ENCODE assay signal across 21 cellular contexts in genomic region chr6:144749263-144749662, GRCh38.
DNase-seq lines count a peak whose midpoint lies in the region; ATAC-seq, FAIRE-seq and TF ChIP-seq lines count a peak whose summit lies in the region.
"Had no signal": no experiment of that assay in that cellular context is flagged by ENCODE, and none has a peak within 500 bp of the region (broad histone marks: within the 10 kb centered on the region; RNA-seq: fewer than 3 reads in every experiment).

No MANE protein-coding gene starts in this region.

- POLR2A ChIA-PET in GM10248 (lab: Yijun Ruan, JAX), result no interaction called here

- no peak for FAIRE-seq in small intestine (lab: Jason Lieb, UNC)

- CTCF ChIA-PET in GM10248 (lab: Yijun Ruan, JAX), result interaction anchor here (0.7 to 1.5 kb wide), 2 partner anchors 26 to 164 kb away, joined by 3 to 5 read pairs; no protein-coding TSS in a partner anchor

- H3K27me3 ChIP-seq in small intestine (ENCODE audit: control insufficient read depth in 2 of 2, insufficient read depth in 2 of 2, low read length in 2 of 2) (no peaks in the 10 kb centered on the region), foreskin keratinocyte (no peaks in the 10 kb centered on the region)

- H3K27ac ChIP-seq in small intestine (ENCODE audit: low read depth in 1 of 2, low read length in 1 of 2) (no peak overlapping the region), foreskin keratinocyte (no peak overlapping the region)
- H3K27ac ChIP-seq: left ventricle myocardium inferior, prostate gland had no signal

- H3K4me1 ChIP-seq in small intestine (ENCODE audit: control insufficient read depth in 2 of 2, insufficient read depth in 1 of 2, low read depth in 1 of 2, low read length in 1 of 2), result peaks cover 0 to 3% of the 10 kb centered on the region in 2 donors
- H3K4me1 ChIP-seq in foreskin keratinocyte, result no peaks in the 10 kb centered on the region
- H3K4me1 ChIP-seq: left ventricle myocardium inferior, prostate gland had no signal

- DNase-seq in NCI-H1105 treated with DMSO at 0.1 percent for 48 hours (lab: John Stamatoyannopoulos, UW), result peak; percentile 99
- DNase-seq in NCI-H2029 treated with DMSO at 0.1 percent for 48 hours (lab: John Stamatoyannopoulos, UW), result peak; percentile 12
- DNase-seq in NCI-H69 (lab: John Stamatoyannopoulos, UW), result peak; percentile 97
- DNase-seq in small intestine, result peak; percentile 25
- no peak for DNase-seq in GM10248 (ENCODE audit: extremely low spot score)
- no peak for DNase-seq in ecto neural progenitor cell (ENCODE audit: low spot score)
- DNase-seq in foreskin keratinocyte, result no peak
- DNase-seq: activated CD4-positive, alpha-beta T cell treated with anti-CD3 and anti-CD28 coated beads, Interleukin-2, amount 50 U/mL, for 4 hours; activated CD4-positive, CD25-positive, alpha-beta regulatory T cell; activated naive CD4-positive, alpha-beta T cell treated with anti-CD3 and anti-CD28 coated beads, Interleukin-2, amount 10 ng/mL, durations not matched to agents 7 days and 5 days; amniotic stem cell; CD4-positive, CD25-positive, alpha-beta regulatory T cell; left ventricle myocardium inferior; NCI-H1694 treated with DMSO at 0.1 percent for 48 hours; NCI-H526; RPMI8226; stimulated activated CD4-positive, alpha-beta T cell treated with anti-CD3 and anti-CD28 coated beads, Interleukin-4, amount 100 ng/mL, for 24 hours had no signal

- H3K36me3 ChIP-seq in small intestine (ENCODE audit: control insufficient read depth in 2 of 2, insufficient read depth in 2 of 2, low read length in 2 of 2), result no peaks in the 10 kb centered on the region
- H3K36me3 ChIP-seq: prostate gland had no signal

- H3K9me3 ChIP-seq in small intestine (ENCODE audit: control insufficient read depth, low read depth), result no peaks in the 10 kb centered on the region
- H3K9me3 ChIP-seq: HAP-1, left ventricle myocardium inferior, prostate gland had no signal

- no peak for ATAC-seq in foreskin keratinocyte
- ATAC-seq: sciatic nerve; stimulated activated effector memory CD8-positive, alpha-beta T cell treated with anti-CD3 and anti-CD28 coated beads, Interleukin-12 subunit alpha, Interleukin-12 subunit beta, amount 100 ng/mL, for 72 hours had no signal

- WGBS in small intestine, 3 donors, result 16 to 66% (median 30%) methylated on average over 3 of the region's 3 CpGs

- TF ChIP-seq CTCF in GM10248 (IDR thresholded peaks at IDR 0.05; ENCODE audit: control extremely low read depth, extremely low read depth, low read depth, missing control alignments) (no peak), foreskin keratinocyte (conservative IDR thresholded peaks at IDR 0.05) (no peak)

- no peak overlapping the region for H3K4me3 ChIP-seq in small intestine (ENCODE audit: low read depth in 1 of 2, low read length in 2 of 2)
- H3K4me3 ChIP-seq: HAP-1, left ventricle myocardium inferior, prostate gland had no signal

Comparison
In these comparisons a context has a peak if more than half of its experiments do, and no peak if none do; other contexts are left out.
1. DNase-seq: peak in NCI-H1105 treated with DMSO at 0.1 percent for 48 hours (single experiment), NCI-H2029 treated with DMSO at 0.1 percent for 48 hours (single experiment), NCI-H69 (single experiment) and small intestine (single experiment); none in GM10248 (single experiment), ecto neural progenitor cell (single experiment) and foreskin keratinocyte (0 of 2).